Comparison of ENCODE assay signal across 8 cellular contexts in the genomic region with DNA sequence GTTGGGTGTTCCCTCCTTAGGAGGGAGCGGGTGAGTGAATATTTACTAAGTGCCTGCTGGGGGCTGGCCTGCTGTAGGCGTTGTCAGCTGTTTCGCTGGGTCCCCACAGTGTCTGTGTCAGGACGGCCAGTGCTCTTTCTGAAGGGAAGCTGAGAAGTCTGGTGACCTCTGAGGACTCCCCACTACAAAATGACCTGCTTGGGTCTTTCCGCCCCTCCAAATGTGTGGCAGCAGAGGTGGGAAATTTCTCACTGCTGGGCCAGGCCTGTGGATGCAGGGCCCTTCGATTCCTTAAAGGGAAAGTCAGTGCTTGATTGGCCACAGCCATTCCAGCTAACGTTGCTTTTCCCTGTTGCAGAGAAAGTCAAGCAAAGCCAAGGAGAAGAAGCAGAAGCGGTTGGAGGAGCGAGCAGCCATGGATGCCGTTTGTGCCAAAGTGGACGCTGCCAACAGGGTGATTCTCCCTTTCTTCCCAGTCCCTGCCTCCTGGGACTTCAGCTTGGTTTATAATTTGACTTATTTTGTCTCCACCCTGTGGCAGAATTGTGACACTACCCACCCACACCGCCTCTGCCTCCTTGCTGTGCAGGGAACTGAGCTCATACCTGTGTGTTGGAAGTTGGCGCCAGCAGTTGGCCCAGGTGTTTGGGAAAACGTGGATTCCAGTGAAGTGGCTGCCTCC. TPM values are rescaled to one million over a fixed set of nuclear protein-coding genes. Genes with fewer than 3 reads are reported as not detected.
DNase-seq lines count a peak whose midpoint lies in the region; ATAC-seq, FAIRE-seq and TF ChIP-seq lines count a peak whose summit lies in the region.

No MANE protein-coding gene starts in this region.

- no peak for TF ChIP-seq EP300 in A549 (IDR thresholded peaks at IDR 0.05)

- peak; percentile 98 to 99 for ATAC-seq in A549
- ATAC-seq in left colon: peak; percentile 85
- ATAC-seq in HG03521 (IDR thresholded peaks at IDR 0.05; ENCODE audit: unreplicated experiment): no peak

- CTCF ChIA-PET in A549 (lab: Yijun Ruan, JAX): interaction anchor here (0.6 to 10.2 kb wide), 54 partner anchors 9 to 466 kb away, joined by 3 to 236 read pairs (median 5); a partner anchor contains a TSS

- peak overlapping the region; percentile 32; the same call in 1 of the 3 replicates for H3K4me2 ChIP-seq in A549

- TF ChIP-seq CTCF in A549 (IDR thresholded peaks at IDR 0.05) (peak; percentile 71), GM12875 (IDR thresholded peaks at IDR 0.05; ENCODE audit: borderline replicate concordance, insufficient read depth, low read depth, low read length) (peak; percentile 55), VCaP (conservative IDR thresholded peaks at IDR 0.05) (peak; percentile 100), chondrocyte (IDR thresholded peaks at IDR 0.05) (peak; percentile 93)

- POLR2A ChIA-PET in A549 (lab: Yijun Ruan, JAX): interaction anchor here (1.3 kb wide), 1 partner anchor 107 kb away, joined by 9 read pairs; a partner anchor contains a TSS

- H3K36me3 Mint-ChIP-seq in chondrocyte (ENCODE audit: low read depth): peaks cover 1% of the 10 kb centered on the region

- TF ChIP-seq POLR2A in A549 (IDR thresholded peaks at IDR 0.05; ENCODE audit: low read length): no peak

- H3K4me1 Mint-ChIP-seq in chondrocyte (ENCODE audit: low read depth): peaks cover 11% of the 10 kb centered on the region

- peaks cover 9% of the 10 kb centered on the region; the same call in 2 of the 3 replicates for H3K4me1 ChIP-seq in A549

- H3K27ac ChIP-seq in A549: 0 out of 6 replicates have a peak overlapping the region, but pooled peaks of 1 of the 2 experiments have one; percentile 10
- peak overlapping the region; percentile 64 for H3K27ac ChIP-seq in VCaP

- no peaks in the 10 kb centered on the region for H3K9me3 Mint-ChIP-seq in chondrocyte (ENCODE audit: low read depth)

- TF ChIP-seq RAD21 in A549 (conservative IDR thresholded peaks at IDR 0.05 in 1 of 2, IDR thresholded peaks at IDR 0.05 in 1 of 2): peak; percentile 79 to 81

- no peak overlapping the region for H3K4me3 Mint-ChIP-seq in chondrocyte (ENCODE audit: unreplicated experiment)

- H3K4me3 ChIP-seq in A549 (no peak overlapping the region), GM12875 (ENCODE audit: low read depth, low read length) (no peak overlapping the region)

- H3K27me3 Mint-ChIP-seq in chondrocyte (ENCODE audit: low read depth): no peaks in the 10 kb centered on the region

- no peaks in the 10 kb centered on the region for H3K9me3 ChIP-seq in A549

- peak; percentile 75 to 82 for DNase-seq in A549 (ENCODE audit: low read depth in 1 of 2, low spot score in 1 of 2)
- peak; percentile 71 for DNase-seq in NCI-H2107 treated with DMSO at 0.1 percent for 48 hours (lab: John Stamatoyannopoulos, UW; ENCODE audit: unreplicated experiment)
- no peak for DNase-seq in chondrocyte (ENCODE audit: low spot score)
- peak; percentile 65 to 69 for DNase-seq in left colon
- peak; percentile 20 to 38 (median 32) for DNase-seq in stimulated activated CD4-positive, alpha-beta T cell treated with anti-CD3 and anti-CD28 coated beads, Interleukin-1b, Interleukin-23, amount 100 ng/mL, for 24 hours (ENCODE audit: low read depth in 4 of 4, low spot score in 1 of 4)

- intact Hi-C loops in left colon (cut with DNase I, micrococcal nuclease): loop anchor here (2.0 to 10.0 kb wide), 3 partner anchors 108 to 171 kb away; a partner anchor contains a TSS

- 55% methylated on average over 14 of the region's 14 CpGs for WGBS in A549 (ENCODE audit: missing lambda C conversion rate)

- peak overlapping the region; percentile 70 for H3K27ac Mint-ChIP-seq in chondrocyte (ENCODE audit: unreplicated experiment)

- no peak for FAIRE-seq in A549 (lab: Jason Lieb, UNC)

TF ChIP-seq in A549, 52 proteins besides CTCF, POLR2A, EP300 and RAD21:
- no peak for TF ChIP-seq KDM1A (IDR thresholded peaks at IDR 0.05; ENCODE audit: low read depth)
- TF ChIP-seq, protein P1, sequence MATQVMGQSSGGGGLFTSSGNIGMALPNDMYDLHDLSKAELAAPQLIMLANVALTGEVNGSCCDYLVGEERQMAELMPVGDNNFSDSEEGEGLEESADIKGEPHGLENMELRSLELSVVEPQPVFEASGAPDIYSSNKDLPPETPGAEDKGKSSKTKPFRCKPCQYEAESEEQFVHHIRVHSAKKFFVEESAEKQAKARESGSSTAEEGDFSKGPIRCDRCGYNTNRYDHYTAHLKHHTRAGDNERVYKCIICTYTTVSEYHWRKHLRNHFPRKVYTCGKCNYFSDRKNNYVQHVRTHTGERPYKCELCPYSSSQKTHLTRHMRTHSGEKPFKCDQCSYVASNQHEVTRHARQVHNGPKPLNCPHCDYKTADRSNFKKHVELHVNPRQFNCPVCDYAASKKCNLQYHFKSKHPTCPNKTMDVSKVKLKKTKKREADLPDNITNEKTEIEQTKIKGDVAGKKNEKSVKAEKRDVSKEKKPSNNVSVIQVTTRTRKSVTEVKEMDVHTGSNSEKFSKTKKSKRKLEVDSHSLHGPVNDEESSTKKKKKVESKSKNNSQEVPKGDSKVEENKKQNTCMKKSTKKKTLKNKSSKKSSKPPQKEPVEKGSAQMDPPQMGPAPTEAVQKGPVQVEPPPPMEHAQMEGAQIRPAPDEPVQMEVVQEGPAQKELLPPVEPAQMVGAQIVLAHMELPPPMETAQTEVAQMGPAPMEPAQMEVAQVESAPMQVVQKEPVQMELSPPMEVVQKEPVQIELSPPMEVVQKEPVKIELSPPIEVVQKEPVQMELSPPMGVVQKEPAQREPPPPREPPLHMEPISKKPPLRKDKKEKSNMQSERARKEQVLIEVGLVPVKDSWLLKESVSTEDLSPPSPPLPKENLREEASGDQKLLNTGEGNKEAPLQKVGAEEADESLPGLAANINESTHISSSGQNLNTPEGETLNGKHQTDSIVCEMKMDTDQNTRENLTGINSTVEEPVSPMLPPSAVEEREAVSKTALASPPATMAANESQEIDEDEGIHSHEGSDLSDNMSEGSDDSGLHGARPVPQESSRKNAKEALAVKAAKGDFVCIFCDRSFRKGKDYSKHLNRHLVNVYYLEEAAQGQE (IDR thresholded peaks at IDR 0.05): no peak
- no peak for TF ChIP-seq BHLHE40 (IDR thresholded peaks at IDR 0.05; ENCODE audit: low read depth, low read length)
- no peak for TF ChIP-seq PHF8 (IDR thresholded peaks at IDR 0.05; ENCODE audit: borderline replicate concordance, low read depth)
- TF ChIP-seq SMC3 (IDR thresholded peaks at IDR 0.05): peak; percentile 83

RNA-seq across cellular contexts. Expression of a gene that starts 6.8 kb away (rescaled TPM):
- polyA plus RNA-seq in A549 (2011; rRNA removed) (21.9 and 23.7 TPM in 2 replicates), A549 (2017; fragmentation: RNase III; extraction: RNeasy Plus Mini Kit Qiagen cat#74134 plus additional on column Dnase treatment) (29.8 to 32.0 TPM (median 30.2 TPM) in 3 replicates)
- 27.9 and 29.5 TPM in 2 replicates for polyA plus RNA-seq in A549 (2012; cell fraction: cytosol; rRNA removed)
- 49.4 and 62.6 TPM in 2 replicates for polyA plus RNA-seq in A549 (2012; cell fraction: nucleus; rRNA removed)
- polyA minus RNA-seq in A549 (2011; rRNA and poly(A)+ RNA removed): 14.4 and 14.6 TPM in 2 replicates
- total RNA-seq in chondrocyte (17.7 to 28.0 TPM (median 20.8 TPM) in 3 replicates), left colon (10 to 100 TPM; 24.6 to 34.2 TPM)

RNA-seq across cellular contexts. Expression of a gene that starts 28.7 kb away (rescaled TPM):
- 1.8 and 2.5 TPM in 2 replicates for polyA plus RNA-seq in A549 (2011; rRNA removed)
- 1.4 and 2.0 TPM in 2 replicates for polyA plus RNA-seq in A549 (2012; cell fraction: cytosol; rRNA removed)
- 1.8 and 1.9 TPM in 2 replicates for polyA plus RNA-seq in A549 (2012; cell fraction: nucleus; rRNA removed)
- polyA plus RNA-seq in A549 (2017; fragmentation: RNase III; extraction: RNeasy Plus Mini Kit Qiagen cat#74134 plus additional on column Dnase treatment): 0.46 to 0.82 TPM (median 0.58 TPM) in 3 replicates
- polyA minus RNA-seq in A549 (2011; rRNA and poly(A)+ RNA removed): 3.0 and 3.4 TPM in 2 replicates
- 1.3 to 3.8 TPM (median 2.7 TPM) in 3 replicates for total RNA-seq in chondrocyte
- total RNA-seq in left colon: 1 to 10 TPM; 2.1 to 2.5 TPM

RNA-seq across cellular contexts. Expression of a gene that starts 28.8 kb away (rescaled TPM):
- polyA plus RNA-seq in A549 (2011; rRNA removed): 312 and 358 TPM in 2 replicates
- polyA plus RNA-seq in A549 (2012; cell fraction: cytosol; rRNA removed): 1,415 and 1,671 TPM in 2 replicates
- polyA plus RNA-seq in A549 (2012; cell fraction: nucleus; rRNA removed): 2,004 and 2,028 TPM in 2 replicates
- 750 to 794 TPM (median 759 TPM) in 3 replicates for polyA plus RNA-seq in A549 (2017; fragmentation: RNase III; extraction: RNeasy Plus Mini Kit Qiagen cat#74134 plus additional on column Dnase treatment)
- polyA minus RNA-seq in A549 (2011; rRNA and poly(A)+ RNA removed): 299 and 328 TPM in 2 replicates
- total RNA-seq in chondrocyte: 220 to 245 TPM (median 240 TPM) in 3 replicates
- 100 to 1,000 TPM; 663 to 843 TPM for total RNA-seq in left colon

RNA-seq across cellular contexts. Expression of a gene that starts 40.6 kb away (rescaled TPM):
- 109 and 113 TPM in 2 replicates for polyA plus RNA-seq in A549 (2011; rRNA removed)
- 235 and 277 TPM in 2 replicates for polyA plus RNA-seq in A549 (2012; cell fraction: cytosol; rRNA removed)
- 475 and 538 TPM in 2 replicates for polyA plus RNA-seq in A549 (2012; cell fraction: nucleus; rRNA removed)
- polyA plus RNA-seq in A549 (2017; fragmentation: RNase III; extraction: RNeasy Plus Mini Kit Qiagen cat#74134 plus additional on column Dnase treatment): 94.0 to 97.4 TPM (median 95.8 TPM) in 3 replicates
- polyA minus RNA-seq in A549 (2011; rRNA and poly(A)+ RNA removed): 88.6 and 93.5 TPM in 2 replicates
- total RNA-seq in chondrocyte: 51.6 to 58.6 TPM (median 52.2 TPM) in 3 replicates
- 10 to 100 TPM; 67.7 to 79.7 TPM for total RNA-seq in left colon
